7 cellular contexts compared by ENCODE assay signal in genomic region chr19:39273859-39274258, GRCh38. TPM values are rescaled to one million over a fixed set of nuclear protein-coding genes. Genes with fewer than 3 reads are reported as not detected.
"Had no signal": no experiment of that assay in that cellular context is flagged by ENCODE, and none has a peak within 500 bp of the region (broad histone marks: within the 10 kb centered on the region; RNA-seq: fewer than 3 reads in every experiment).

No MANE protein-coding gene starts in this region.

RNA-seq across cellular contexts. Expression of gene IFNL2, which starts 5.7 kb away (rescaled TPM):
- total RNA-seq: HT-29, IMR-90, MCF 10A, OCI-LY7, PC-3, SK-MEL-5 had no signal
- polyA plus RNA-seq: IMR-90, SK-N-SH had no signal

RNA-seq across cellular contexts. Expression of gene IFNL1, which starts 22.3 kb away (rescaled TPM):
- total RNA-seq: HT-29, IMR-90, MCF 10A, OCI-LY7, PC-3, SK-MEL-5 had no signal
- polyA plus RNA-seq: IMR-90, SK-N-SH had no signal

RNA-seq across cellular contexts. Expression of gene IFNL4, which starts 25.2 kb away (rescaled TPM):
- total RNA-seq: HT-29, IMR-90, MCF 10A, OCI-LY7, PC-3, SK-MEL-5 had no signal
- polyA plus RNA-seq: IMR-90, SK-N-SH had no signal

RNA-seq across cellular contexts. Expression of gene IFNL3, which starts 29.1 kb away (rescaled TPM):
- total RNA-seq: HT-29, IMR-90, MCF 10A, OCI-LY7, PC-3, SK-MEL-5 had no signal
- polyA plus RNA-seq: IMR-90, SK-N-SH had no signal
